Comparison of ENCODE assay signal across 11 cellular contexts in the genomic region with DNA sequence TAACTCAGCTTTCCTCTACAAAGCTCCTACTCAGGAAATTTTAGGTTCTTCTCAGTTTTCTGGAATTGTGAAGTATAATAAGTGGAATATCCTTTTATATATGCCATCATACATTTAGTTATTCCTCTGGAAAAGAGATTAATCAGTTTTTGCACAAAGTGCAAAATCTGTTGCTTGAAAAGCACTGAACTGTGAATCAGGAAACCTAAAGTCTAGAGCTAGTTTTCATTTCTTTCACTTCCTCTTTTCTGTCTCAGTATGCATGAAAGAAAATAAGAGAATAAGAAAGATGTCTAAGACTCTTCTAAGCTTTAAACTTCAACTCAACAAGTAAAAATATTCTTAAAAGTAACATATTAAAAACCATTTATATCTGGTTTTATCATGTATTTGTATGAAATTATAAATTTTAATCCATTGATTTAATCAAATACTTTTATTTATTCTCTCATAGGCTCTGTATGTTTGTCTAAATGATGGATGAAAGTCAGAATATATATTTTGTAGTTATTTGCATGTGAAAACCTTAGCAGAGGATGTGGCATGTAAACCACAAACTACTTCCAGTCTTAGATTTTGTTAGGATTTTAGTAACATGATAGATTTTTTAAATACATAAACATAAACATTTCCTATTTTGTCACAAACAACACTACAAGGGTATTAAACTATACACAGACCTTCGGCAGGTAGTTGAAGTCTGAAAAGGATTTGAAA.
DNase-seq lines count a peak whose midpoint lies in the region; ATAC-seq lines count a peak whose summit lies in the region.
"Had no signal": no experiment of that assay in that cellular context is flagged by ENCODE, and none has a peak within 500 bp of the region (broad histone marks: within the 10 kb centered on the region; RNA-seq: fewer than 3 reads in every experiment).

No MANE protein-coding gene starts in this region.

- no peaks in the 10 kb centered on the region for H3K9me3 Mint-ChIP-seq in memory B cell

- peaks cover 22% of the 10 kb centered on the region for H3K4me1 Mint-ChIP-seq in memory B cell

- ATAC-seq in GM19025 (IDR thresholded peaks at IDR 0.05; ENCODE audit: low read depth, unreplicated experiment) (peak; percentile 72), HG02642 (IDR thresholded peaks at IDR 0.05; ENCODE audit: poor library complexity, unreplicated experiment) (peak; percentile 81), HG03520 (IDR thresholded peaks at IDR 0.05; ENCODE audit: unreplicated experiment) (peak; percentile 84), memory B cell (ENCODE audit: low read depth) (peak; percentile 84)
- ATAC-seq: left cardiac atrium had no signal

- H3K36me3 Mint-ChIP-seq in memory B cell, result no peaks in the 10 kb centered on the region

- peaks cover 4% of the 10 kb centered on the region for H3K27me3 Mint-ChIP-seq in memory B cell

- peak overlapping the region; percentile 37 for H3K4me3 Mint-ChIP-seq in memory B cell

- H3K27ac Mint-ChIP-seq in memory B cell, result no peak overlapping the region

- DNase-seq in memory B cell (ENCODE audit: low spot score in 2 of 2), result peak in 1 of 2 donors; percentile 4
- no peak for DNase-seq in D341Med (ENCODE audit: low spot score)
- no peak for DNase-seq in NCI-H1105 treated with DMSO at 0.1 percent for 48 hours (lab: John Stamatoyannopoulos, UW)
- no peak for DNase-seq in GDM1 (lab: John Stamatoyannopoulos, UW)
- DNase-seq in glomerular visceral epithelial cell (ENCODE audit: extremely low spot score), result no peak
- DNase-seq: activated CD4-positive, alpha-beta T cell treated with anti-CD3 and anti-CD28 coated beads for 48 hours; erythroblast; left cardiac atrium had no signal
